Comparison of ENCODE assay signal across 20 cellular contexts in the genomic region with DNA sequence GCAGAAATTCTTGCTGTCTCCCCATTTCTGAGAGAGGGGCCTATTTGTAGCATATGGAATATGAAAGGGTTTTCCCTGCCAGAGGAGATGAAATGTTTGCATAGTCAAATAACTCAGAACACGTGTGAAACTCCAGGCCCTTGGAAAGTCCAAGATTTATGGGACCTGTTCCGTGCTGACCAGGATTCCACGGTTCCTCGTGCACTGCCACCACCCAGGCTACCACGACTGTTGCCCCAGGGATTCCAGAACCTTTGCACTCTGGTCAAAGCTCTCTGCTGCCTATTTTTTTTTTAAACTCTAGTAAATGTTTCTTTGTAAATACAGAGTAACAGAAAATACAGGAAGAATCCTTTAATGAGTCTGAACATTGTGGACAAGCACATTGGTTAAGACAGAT.
"Had no signal": no experiment of that assay in that cellular context is flagged by ENCODE, and none has a peak within 500 bp of the region (broad histone marks: within the 10 kb centered on the region; RNA-seq: fewer than 3 reads in every experiment).

No MANE protein-coding gene starts in this region.

- ATAC-seq: activated T-helper 17 cell treated with anti-CD3 and anti-CD28 coated beads, Interleukin-2, amount 50 U/mL, for 72 hours; natural killer cell; sciatic nerve; WTC11 had no signal

- H3K27ac ChIP-seq: dorsolateral prefrontal cortex, epithelial cell of prostate, ovary, thyroid gland had no signal

- H3K36me3 ChIP-seq: ovary, thyroid gland had no signal

- H3K4me1 ChIP-seq: thyroid gland had no signal

- H3K27me3 ChIP-seq: dorsolateral prefrontal cortex, ovary, thyroid gland had no signal

- H3K9me3 ChIP-seq: ovary, thyroid gland had no signal

- H3K4me3 ChIP-seq: dorsolateral prefrontal cortex, ovary, thyroid gland had no signal

- DNase-seq: activated CD4-positive, alpha-beta memory T cell treated with anti-CD3 and anti-CD28 coated beads for 36 hours; activated CD4-positive, alpha-beta T cell treated with anti-CD3 and anti-CD28 coated beads for 4 hours; activated naive CD4-positive, alpha-beta T cell treated with Interleukin-2 at 50 U/mL for 16 hours; activated T-cell treated with anti-CD3 and anti-CD28 coated beads, Interleukin-2, amount 50 U/mL, for 1 hour; anterior cingulate cortex; caudate nucleus; dorsolateral prefrontal cortex; foreskin melanocyte; glutamatergic neuron; mesenchymal stem cell; natural killer cell; ovary; stimulated activated CD4-positive, alpha-beta T cell treated with anti-CD3 and anti-CD28 coated beads, Interleukin-1b, Interleukin-23, amount 100 ng/mL, for 48 hours; stimulated activated CD8-positive, alpha-beta memory T cell treated with anti-CD3 and anti-CD28 coated beads, Interleukin-4, amount 100 ng/mL, for 48 hours; stimulated activated naive CD4-positive, alpha-beta T cell; thyroid gland had no signal
